8 cellular contexts compared by ENCODE assay signal in the genomic region with DNA sequence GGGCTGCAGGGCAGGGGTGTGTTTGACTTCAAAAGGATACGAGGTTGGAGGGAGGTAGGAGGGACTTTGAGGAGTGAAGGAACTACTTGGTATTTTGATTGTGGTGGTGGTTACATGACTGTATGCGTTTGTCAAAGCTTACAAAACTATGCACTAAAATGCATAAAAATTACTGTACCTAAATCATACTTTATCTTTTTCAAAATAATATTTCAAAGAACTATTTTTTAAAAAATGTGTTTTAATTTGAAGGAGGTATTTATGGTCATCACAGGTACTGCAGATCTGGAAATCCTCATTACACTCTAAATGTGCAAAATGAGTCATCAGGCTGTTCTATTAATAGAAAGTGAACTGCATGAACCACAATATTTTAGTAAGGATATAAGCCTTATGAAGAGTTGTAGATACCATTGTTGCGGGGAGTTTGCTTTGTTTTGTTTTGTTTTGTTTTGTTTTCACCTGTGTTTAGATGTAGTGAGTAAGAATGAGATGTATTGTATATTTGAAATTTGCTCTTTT.
DNase-seq lines count a peak whose midpoint lies in the region; FAIRE-seq and TF ChIP-seq lines count a peak whose summit lies in the region.

No MANE protein-coding gene starts in this region.

- in situ Hi-C loops in GM13977 (cut with MboI; ENCODE audit: low pct_unique_long_range_greater_than_20kb, low sequenced_read_pairs, unreplicated experiment): no loop called here

- FAIRE-seq in H54 (lab: Jason Lieb, UNC) (peak; percentile 27), small intestine (lab: Jason Lieb, UNC) (peak; percentile 47)

- peak; percentile 40 for DNase-seq in GM13977 (ENCODE audit: low spot score)
- DNase-seq in H54 (ENCODE audit: insufficient read length, low spot score): peak; percentile 33
- peak; percentile 61 for DNase-seq in NB4 (ENCODE audit: low read depth)
- no peak for DNase-seq in small intestine
- no peak for DNase-seq in NCI-H1694 (lab: John Stamatoyannopoulos, UW)
- no peak for DNase-seq in BE2C
- no peak for DNase-seq in effector memory CD4-positive, alpha-beta T cell

- no peak for TF ChIP-seq CTCF in GM13977 (IDR thresholded peaks at IDR 0.05; ENCODE audit: extremely low read depth, insufficient read depth, missing control alignments)
- TF ChIP-seq CTCF in NB4 (IDR thresholded peaks at IDR 0.05; ENCODE audit: low read depth, low read length): no peak
- no peak; the same call in 1 of the 2 replicates for TF ChIP-seq CTCF in BE2C (IDR thresholded peaks at IDR 0.05; ENCODE audit: low read depth, low read length)

- H3K9ac ChIP-seq in endocrine pancreas (ENCODE audit: control insufficient read depth, insufficient read depth, low read length): no peak overlapping the region

- H3K27ac ChIP-seq in small intestine (ENCODE audit: low read depth in 1 of 2, low read length in 1 of 2): no peak overlapping the region
- no peak overlapping the region for H3K27ac ChIP-seq in effector memory CD4-positive, alpha-beta T cell (ENCODE audit: insufficient read depth, low read length, poor library complexity, severe bottlenecking)

- TF ChIP-seq POLR2A in H54 (IDR thresholded peaks at IDR 0.05; ENCODE audit: low read depth, low read length) (no peak), NB4 (IDR thresholded peaks at IDR 0.05; ENCODE audit: extremely low read depth, insufficient read length) (no peak)

- H3K4me3 ChIP-seq in NB4 (ENCODE audit: low read depth, low read length) (no peak overlapping the region), endocrine pancreas (ENCODE audit: control insufficient read depth, insufficient read depth, low read length) (peak overlapping the region; percentile 8), small intestine (ENCODE audit: low read depth in 1 of 2, low read length in 2 of 2) (no peak overlapping the region), BE2C (ENCODE audit: low read depth, low read length) (no peak overlapping the region)
- H3K4me3 ChIP-seq in effector memory CD4-positive, alpha-beta T cell (ENCODE audit: insufficient read depth, low read depth, low read length, poor library complexity, severe bottlenecking): no peak overlapping the region

- H3K9me3 ChIP-seq in endocrine pancreas (ENCODE audit: control insufficient read depth, low read length): no peaks in the 10 kb centered on the region
- H3K9me3 ChIP-seq in small intestine (ENCODE audit: control insufficient read depth, low read depth): no peaks in the 10 kb centered on the region
- H3K9me3 ChIP-seq in BE2C: no peaks in the 10 kb centered on the region
- no peaks in the 10 kb centered on the region for H3K9me3 ChIP-seq in effector memory CD4-positive, alpha-beta T cell (ENCODE audit: control insufficient read depth, low read length)

- WGBS in small intestine, 3 donors: 38 to 52% (median 44%) methylated on average over 3 of the region's 3 CpGs

- H3K27me3 ChIP-seq in endocrine pancreas (ENCODE audit: control insufficient read depth, insufficient read depth, low read length): no peaks in the 10 kb centered on the region
- no peaks in the 10 kb centered on the region for H3K27me3 ChIP-seq in small intestine (ENCODE audit: control insufficient read depth in 2 of 2, insufficient read depth in 2 of 2, low read length in 2 of 2)
- no peaks in the 10 kb centered on the region for H3K27me3 ChIP-seq in BE2C
- no peaks in the 10 kb centered on the region for H3K27me3 ChIP-seq in effector memory CD4-positive, alpha-beta T cell (replicated peaks; ENCODE audit: control insufficient read depth, insufficient read depth, low read length, poor library complexity, severe bottlenecking)

- H3K4me1 ChIP-seq in endocrine pancreas (ENCODE audit: control insufficient read depth, insufficient read depth, low read length): no peaks in the 10 kb centered on the region
- H3K4me1 ChIP-seq in small intestine (ENCODE audit: control insufficient read depth in 2 of 2, insufficient read depth in 1 of 2, low read depth in 1 of 2, low read length in 1 of 2): no peaks in the 10 kb centered on the region
- peaks cover 7% of the 10 kb centered on the region; the same call in 1 of the 2 replicates for H3K4me1 ChIP-seq in BE2C
- H3K4me1 ChIP-seq in effector memory CD4-positive, alpha-beta T cell (ENCODE audit: control insufficient read depth, insufficient read depth, low read length, poor library complexity, severe bottlenecking): no peaks in the 10 kb centered on the region

- H3K36me3 ChIP-seq in endocrine pancreas (ENCODE audit: control insufficient read depth, insufficient read depth, low read length): no peaks in the 10 kb centered on the region
- H3K36me3 ChIP-seq in small intestine (ENCODE audit: control insufficient read depth in 2 of 2, insufficient read depth in 2 of 2, low read length in 2 of 2): no peaks in the 10 kb centered on the region
- H3K36me3 ChIP-seq in BE2C: no peaks in the 10 kb centered on the region
- H3K36me3 ChIP-seq in effector memory CD4-positive, alpha-beta T cell (ENCODE audit: control insufficient read depth, insufficient read depth, low read length): no peaks in the 10 kb centered on the region

Comparison
In these comparisons a context has a peak if more than half of its experiments do, and no peak if none do; other contexts are left out.
1. DNase-seq: peak in GM13977 (single experiment), H54 (single experiment) and NB4 (single experiment); none in small intestine (single experiment), NCI-H1694 (single experiment), BE2C (single experiment) and effector memory CD4-positive, alpha-beta T cell (0 of 3).